Comparison of ENCODE assay signal across 1 cellular context in the genomic region with DNA sequence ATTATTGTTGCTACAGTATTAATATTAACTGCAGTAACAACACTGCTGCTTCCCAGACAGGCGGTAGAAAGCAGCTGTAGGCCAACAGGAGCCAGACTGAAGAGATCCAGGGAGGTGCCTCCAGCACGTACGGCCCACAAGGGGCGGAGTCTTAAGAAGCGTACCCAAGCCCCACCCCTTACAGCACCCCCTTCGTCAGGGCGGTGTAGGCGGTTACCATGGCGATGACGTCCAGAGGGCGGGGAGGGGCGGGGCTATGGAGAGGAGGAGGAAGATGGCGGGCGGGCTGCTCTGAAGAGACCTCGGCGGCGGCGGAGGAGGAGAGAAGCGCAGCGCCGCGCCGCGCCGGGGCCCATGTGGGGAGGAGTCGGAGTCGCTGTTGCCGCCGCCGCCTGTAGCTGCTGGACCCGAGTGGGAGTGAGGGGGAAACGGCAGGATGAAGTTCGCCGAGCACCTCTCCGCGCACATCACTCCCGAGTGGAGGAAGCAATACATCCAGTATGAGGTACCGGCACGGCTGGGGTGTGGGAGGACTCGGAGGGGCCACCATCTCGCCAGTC.
A peak's percentile ranks its signal among the peaks of the same experiment; 100 is the strongest.
TF ChIP-seq lines count a peak whose summit lies in the region.

XPR1 (plus strand) TSS at position 257 of the 560 bp plus-strand sequence; CDS start at position 437, 180 bp downstream.

TF ChIP-seq in HepG2, 621 proteins besides CTCF, POLR2A, EP300 and RAD21 (continued from another document and continues in another):
- no peak for TF ChIP-seq GMEB2 (CRISPR knock-in tag; IDR thresholded peaks at IDR 0.05; ENCODE audit: low read depth)
- no peak for TF ChIP-seq E2F5 (CRISPR knock-in tag; conservative IDR thresholded peaks at IDR 0.05)
- no peak; the same call in 1 of the 2 replicates for TF ChIP-seq UBTF (CRISPR knock-in tag; IDR thresholded peaks at IDR 0.05)
- no peak for TF ChIP-seq LCORL (IDR thresholded peaks at IDR 0.05)
- TF ChIP-seq LCORL (CRISPR knock-in tag; IDR thresholded peaks at IDR 0.05), result no peak
- no peak; the same call in 1 of the 2 replicates for TF ChIP-seq ZNF598 (CRISPR knock-in tag; IDR thresholded peaks at IDR 0.05; ENCODE audit: borderline replicate concordance)
- no peak for TF ChIP-seq GZF1 (CRISPR knock-in tag; IDR thresholded peaks at IDR 0.05)
- TF ChIP-seq ZEB1 (IDR thresholded peaks at IDR 0.05; ENCODE audit: insufficient replicate concordance, low read depth), result no peak
- no peak for TF ChIP-seq ZNF777 (CRISPR knock-in tag; IDR thresholded peaks at IDR 0.05)
- TF ChIP-seq ZNF660 (CRISPR knock-in tag; IDR thresholded peaks at IDR 0.05; ENCODE audit: borderline replicate concordance, low read depth), result no peak
- no peak for TF ChIP-seq ZNF75D (CRISPR knock-in tag; IDR thresholded peaks at IDR 0.05; ENCODE audit: borderline replicate concordance)
- TF ChIP-seq, protein P1, sequence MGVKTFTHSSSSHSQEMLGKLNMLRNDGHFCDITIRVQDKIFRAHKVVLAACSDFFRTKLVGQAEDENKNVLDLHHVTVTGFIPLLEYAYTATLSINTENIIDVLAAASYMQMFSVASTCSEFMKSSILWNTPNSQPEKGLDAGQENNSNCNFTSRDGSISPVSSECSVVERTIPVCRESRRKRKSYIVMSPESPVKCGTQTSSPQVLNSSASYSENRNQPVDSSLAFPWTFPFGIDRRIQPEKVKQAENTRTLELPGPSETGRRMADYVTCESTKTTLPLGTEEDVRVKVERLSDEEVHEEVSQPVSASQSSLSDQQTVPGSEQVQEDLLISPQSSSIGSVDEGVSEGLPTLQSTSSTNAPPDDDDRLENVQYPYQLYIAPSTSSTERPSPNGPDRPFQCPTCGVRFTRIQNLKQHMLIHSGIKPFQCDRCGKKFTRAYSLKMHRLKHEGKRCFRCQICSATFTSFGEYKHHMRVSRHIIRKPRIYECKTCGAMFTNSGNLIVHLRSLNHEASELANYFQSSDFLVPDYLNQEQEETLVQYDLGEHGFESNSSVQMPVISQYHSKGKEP (CRISPR knock-in tag; IDR thresholded peaks at IDR 0.05), result peak; percentile 86; the same call in 1 of the 2 replicates
- TF ChIP-seq, protein P2, sequence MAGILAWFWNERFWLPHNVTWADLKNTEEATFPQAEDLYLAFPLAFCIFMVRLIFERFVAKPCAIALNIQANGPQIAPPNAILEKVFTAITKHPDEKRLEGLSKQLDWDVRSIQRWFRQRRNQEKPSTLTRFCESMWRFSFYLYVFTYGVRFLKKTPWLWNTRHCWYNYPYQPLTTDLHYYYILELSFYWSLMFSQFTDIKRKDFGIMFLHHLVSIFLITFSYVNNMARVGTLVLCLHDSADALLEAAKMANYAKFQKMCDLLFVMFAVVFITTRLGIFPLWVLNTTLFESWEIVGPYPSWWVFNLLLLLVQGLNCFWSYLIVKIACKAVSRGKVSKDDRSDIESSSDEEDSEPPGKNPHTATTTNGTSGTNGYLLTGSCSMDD (CRISPR knock-in tag; IDR thresholded peaks at IDR 0.05), result no peak
- peak; percentile 75 for TF ChIP-seq ZNF883 (CRISPR knock-in tag; IDR thresholded peaks at IDR 0.05; ENCODE audit: not compliant biosample characterization)
- no peak for TF ChIP-seq ZNF431 (CRISPR knock-in tag; IDR thresholded peaks at IDR 0.05; ENCODE audit: borderline replicate concordance, low read depth)
- TF ChIP-seq JUND (CRISPR knock-in tag; IDR thresholded peaks at IDR 0.05), result no peak
- no peak for TF ChIP-seq TP53 (CRISPR knock-in tag; conservative IDR thresholded peaks at IDR 0.05)
- TF ChIP-seq ZBTB3 (CRISPR knock-in tag; IDR thresholded peaks at IDR 0.05; ENCODE audit: borderline replicate concordance, low read depth), result no peak
- TF ChIP-seq ZNF569 (CRISPR knock-in tag; IDR thresholded peaks at IDR 0.05; ENCODE audit: borderline replicate concordance), result no peak
- no peak for TF ChIP-seq PCBP2 (optimal IDR thresholded peaks at IDR 0.05; ENCODE audit: low read depth, low read length, poor library complexity, severe bottlenecking)
- TF ChIP-seq ZNF546 (CRISPR knock-in tag; conservative IDR thresholded peaks at IDR 0.05), result no peak
- TF ChIP-seq HDAC2 (CRISPR knock-in tag; IDR thresholded peaks at IDR 0.05), result peak; percentile 49; the same call in 1 of the 2 replicates
- peak; percentile 31; the same call in 1 of the 2 replicates for TF ChIP-seq BCL6 (CRISPR knock-in tag; IDR thresholded peaks at IDR 0.05)
- TF ChIP-seq ZBTB21 (CRISPR knock-in tag; IDR thresholded peaks at IDR 0.05), result no peak
- no peak for TF ChIP-seq HNF1B (CRISPR knock-in tag; IDR thresholded peaks at IDR 0.05)
- TF ChIP-seq NCOR1 (IDR thresholded peaks at IDR 0.05; ENCODE audit: borderline replicate concordance, low read length), result no peak
- peak; percentile 55; the same call in 1 of the 2 replicates for TF ChIP-seq ZFY (CRISPR knock-in tag; IDR thresholded peaks at IDR 0.05)
- no peak for TF ChIP-seq ZNF260 (CRISPR knock-in tag; IDR thresholded peaks at IDR 0.05; ENCODE audit: borderline replicate concordance, low read depth)
- peak; percentile 91 for TF ChIP-seq TAF1 (CRISPR knock-in tag; IDR thresholded peaks at IDR 0.05)
- TF ChIP-seq ZNF354B (CRISPR knock-in tag; IDR thresholded peaks at IDR 0.05), result no peak
- TF ChIP-seq ZSCAN9 (CRISPR knock-in tag; IDR thresholded peaks at IDR 0.05; ENCODE audit: borderline replicate concordance), result peak; percentile 49; the same call in 1 of the 2 replicates
- no peak for TF ChIP-seq SIN3B (IDR thresholded peaks at IDR 0.05; ENCODE audit: low read length)
- TF ChIP-seq EED (CRISPR knock-in tag; IDR thresholded peaks at IDR 0.05), result no peak
- no peak for TF ChIP-seq ELF1 (CRISPR knock-in tag; IDR thresholded peaks at IDR 0.05)
- TF ChIP-seq, protein P3, sequence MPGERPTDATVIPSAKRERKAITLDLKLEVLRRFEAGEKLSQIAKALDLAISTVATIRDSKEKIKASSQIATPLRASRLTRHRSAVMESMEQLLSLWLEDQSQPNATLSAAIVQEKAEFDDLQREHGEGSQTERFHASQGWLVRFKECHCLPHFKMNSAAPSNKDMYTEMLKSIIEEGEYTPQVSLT (CRISPR knock-in tag; IDR thresholded peaks at IDR 0.05; ENCODE audit: borderline replicate concordance, low read depth), result no peak
- TF ChIP-seq CEBPB (IDR thresholded peaks at IDR 0.05; ENCODE audit: borderline replicate concordance, low read depth, low read length), result no peak
- TF ChIP-seq, protein P4, sequence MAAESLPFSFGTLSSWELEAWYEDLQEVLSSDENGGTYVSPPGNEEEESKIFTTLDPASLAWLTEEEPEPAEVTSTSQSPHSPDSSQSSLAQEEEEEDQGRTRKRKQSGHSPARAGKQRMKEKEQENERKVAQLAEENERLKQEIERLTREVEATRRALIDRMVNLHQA (CRISPR knock-in tag; IDR thresholded peaks at IDR 0.05), result no peak
- no peak for TF ChIP-seq RBM22 (optimal IDR thresholded peaks at IDR 0.05; ENCODE audit: low read length)
- TF ChIP-seq, protein P5, sequence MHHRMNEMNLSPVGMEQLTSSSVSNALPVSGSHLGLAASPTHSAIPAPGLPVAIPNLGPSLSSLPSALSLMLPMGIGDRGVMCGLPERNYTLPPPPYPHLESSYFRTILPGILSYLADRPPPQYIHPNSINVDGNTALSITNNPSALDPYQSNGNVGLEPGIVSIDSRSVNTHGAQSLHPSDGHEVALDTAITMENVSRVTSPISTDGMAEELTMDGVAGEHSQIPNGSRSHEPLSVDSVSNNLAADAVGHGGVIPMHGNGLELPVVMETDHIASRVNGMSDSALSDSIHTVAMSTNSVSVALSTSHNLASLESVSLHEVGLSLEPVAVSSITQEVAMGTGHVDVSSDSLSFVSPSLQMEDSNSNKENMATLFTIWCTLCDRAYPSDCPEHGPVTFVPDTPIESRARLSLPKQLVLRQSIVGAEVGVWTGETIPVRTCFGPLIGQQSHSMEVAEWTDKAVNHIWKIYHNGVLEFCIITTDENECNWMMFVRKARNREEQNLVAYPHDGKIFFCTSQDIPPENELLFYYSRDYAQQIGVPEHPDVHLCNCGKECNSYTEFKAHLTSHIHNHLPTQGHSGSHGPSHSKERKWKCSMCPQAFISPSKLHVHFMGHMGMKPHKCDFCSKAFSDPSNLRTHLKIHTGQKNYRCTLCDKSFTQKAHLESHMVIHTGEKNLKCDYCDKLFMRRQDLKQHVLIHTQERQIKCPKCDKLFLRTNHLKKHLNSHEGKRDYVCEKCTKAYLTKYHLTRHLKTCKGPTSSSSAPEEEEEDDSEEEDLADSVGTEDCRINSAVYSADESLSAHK (CRISPR knock-in tag; IDR thresholded peaks at IDR 0.05; ENCODE audit: borderline replicate concordance), result no peak
- TF ChIP-seq, protein P6, sequence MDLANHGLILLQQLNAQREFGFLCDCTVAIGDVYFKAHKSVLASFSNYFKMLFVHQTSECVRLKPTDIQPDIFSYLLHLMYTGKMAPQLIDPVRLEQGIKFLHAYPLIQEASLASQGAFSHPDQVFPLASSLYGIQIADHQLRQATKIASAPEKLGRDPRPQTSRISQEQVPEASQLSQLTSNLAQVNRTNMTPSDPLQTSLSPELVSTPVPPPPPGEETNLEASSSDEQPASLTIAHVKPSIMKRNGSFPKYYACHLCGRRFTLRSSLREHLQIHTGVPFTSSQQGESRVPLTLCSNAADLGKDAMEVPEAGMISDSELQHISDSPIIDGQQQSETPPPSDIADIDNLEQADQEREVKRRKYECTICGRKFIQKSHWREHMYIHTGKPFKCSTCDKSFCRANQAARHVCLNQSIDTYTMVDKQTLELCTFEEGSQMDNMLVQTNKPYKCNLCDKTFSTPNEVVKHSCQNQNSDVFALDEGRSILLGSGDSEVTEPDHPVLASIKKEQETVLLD (CRISPR knock-in tag; IDR thresholded peaks at IDR 0.05; ENCODE audit: low read depth), result no peak
- TF ChIP-seq MLX (CRISPR knock-in tag; IDR thresholded peaks at IDR 0.05), result no peak
- no peak for TF ChIP-seq HOXA9 (CRISPR knock-in tag; IDR thresholded peaks at IDR 0.05; ENCODE audit: borderline replicate concordance)
- TF ChIP-seq ZBTB43 (CRISPR knock-in tag; conservative IDR thresholded peaks at IDR 0.05), result no peak
- TF ChIP-seq ZBTB20 (CRISPR knock-in tag; IDR thresholded peaks at IDR 0.05; ENCODE audit: borderline replicate concordance, low read depth), result no peak
- no peak for TF ChIP-seq ZNF878 (CRISPR knock-in tag; IDR thresholded peaks at IDR 0.05)
- TF ChIP-seq ZNF737 (CRISPR knock-in tag; IDR thresholded peaks at IDR 0.05; ENCODE audit: borderline replicate concordance), result no peak
